Comparison of ENCODE assay signal across 22 cellular contexts in genomic region chr18:58129019-58129374, GRCh38.
"Had no signal": no experiment of that assay in that cellular context is flagged by ENCODE, and none has a peak within 500 bp of the region (broad histone marks: within the 10 kb centered on the region; RNA-seq: fewer than 3 reads in every experiment).

No MANE protein-coding gene starts in this region.

- H3K9ac ChIP-seq: parathyroid adenoma had no signal

- ATAC-seq: activated CD4-positive, alpha-beta T cell treated with anti-CD3 and anti-CD28 coated beads for 36 hours; activated CD8-positive, alpha-beta memory T cell treated with anti-CD3 and anti-CD28 coated beads, Interleukin-2, amount 10 ng/mL, durations not matched to agents 7 days and 5 days; activated T-helper 17 cell treated with anti-CD3 and anti-CD28 coated beads, Interleukin-2, amount 50 U/mL, for 72 hours; left ventricle myocardium superior; natural killer cell; WTC11 had no signal

- H3K9me3 ChIP-seq: neutrophil, suprapubic skin, upper lobe of left lung had no signal

- H3K4me3 ChIP-seq: dorsolateral prefrontal cortex, suprapubic skin, upper lobe of left lung had no signal

- H3K27me3 ChIP-seq: neutrophil, suprapubic skin, upper lobe of left lung had no signal

- DNase-seq: activated CD4-positive, alpha-beta memory T cell treated with anti-CD3 and anti-CD28 coated beads, Interleukin-2, amount 10 ng/mL, durations not matched to agents 7 days and 5 days; activated CD4-positive, alpha-beta T cell treated with anti-CD3 and anti-CD28 coated beads for 36 hours; activated CD8-positive, alpha-beta memory T cell treated with anti-CD3 and anti-CD28 coated beads, Interleukin-2, amount 10 ng/mL, durations not matched to agents 7 days and 5 days; activated naive CD4-positive, alpha-beta T cell; activated naive CD8-positive, alpha-beta T cell treated with anti-CD3 and anti-CD28 coated beads for 36 hours; amniotic stem cell; dorsolateral prefrontal cortex; endodermal cell; foreskin fibroblast; glutamatergic neuron; hypothalamus; left ventricle myocardium superior; natural killer cell; stimulated activated CD4-positive, alpha-beta T cell treated with anti-CD3 and anti-CD28 coated beads, Interleukin-12 subunit alpha, Interleukin-12 subunit beta, amount 100 ng/mL, for 4 hours; stimulated activated CD4-positive, alpha-beta T cell treated with anti-CD3 and anti-CD28 coated beads, Interleukin-1b, Interleukin-23, amount 100 ng/mL, for 48 hours; upper lobe of left lung had no signal

- H3K27ac ChIP-seq: dorsolateral prefrontal cortex, epithelial cell of prostate, neutrophil, parathyroid adenoma, suprapubic skin, upper lobe of left lung had no signal

- H3K4me1 ChIP-seq: parathyroid adenoma, suprapubic skin, upper lobe of left lung had no signal

- H2AFZ ChIP-seq: parathyroid adenoma had no signal

- H3K36me3 ChIP-seq: neutrophil, suprapubic skin, upper lobe of left lung had no signal
